In genomic region chr10:122207596-122207995, GRCh38 we compare ENCODE assay signal across 16 cellular contexts.
DNase-seq lines count a peak whose midpoint lies in the region; ATAC-seq and TF ChIP-seq lines count a peak whose summit lies in the region.
"Had no signal": no experiment of that assay in that cellular context is flagged by ENCODE, and none has a peak within 500 bp of the region (broad histone marks: within the 10 kb centered on the region; RNA-seq: fewer than 3 reads in every experiment).

No MANE protein-coding gene starts in this region.

- WGBS in right cardiac atrium, result 21% methylated on average over 8 of the region's 8 CpGs

- intact Hi-C loops in right cardiac atrium (cut with DNase I), result no loop called here

- H3K4me3 ChIP-seq in cardiac muscle cell, result no peak overlapping the region
- no peak overlapping the region for H3K4me3 ChIP-seq in right cardiac atrium (ENCODE audit: low read length)
- no peak overlapping the region for H3K4me3 ChIP-seq in fibroblast of pulmonary artery (replicated peaks; ENCODE audit: low read depth, low read length)
- H3K4me3 ChIP-seq: neural progenitor cell, PC-9 had no signal

- H3K36me3 Mint-ChIP-seq in type B pancreatic cell, result peaks cover 40% of the 10 kb centered on the region

- no peaks in the 10 kb centered on the region for H3K27me3 Mint-ChIP-seq in type B pancreatic cell

- no peak overlapping the region for H3K4me3 Mint-ChIP-seq in type B pancreatic cell
- H3K4me3 Mint-ChIP-seq: neural progenitor cell had no signal

- H3K27me3 ChIP-seq in cardiac muscle cell (no peaks in the 10 kb centered on the region), right cardiac atrium (ENCODE audit: control insufficient read depth, insufficient read depth) (no peaks in the 10 kb centered on the region)
- H3K27me3 ChIP-seq: neural progenitor cell had no signal

- peak; percentile 66 to 87 for DNase-seq in cardiac muscle cell (ENCODE audit: low read depth in 1 of 2, low spot score in 1 of 2)
- no peak for DNase-seq in right cardiac atrium
- DNase-seq in NCI-H510A treated with DMSO at 0.1 percent for 48 hours (lab: John Stamatoyannopoulos, UW), result peak; percentile 73
- DNase-seq in fibroblast of pulmonary artery (ENCODE audit: low read depth), result peak; percentile 81
- DNase-seq in type B pancreatic cell (ENCODE audit: extremely low spot score, unreplicated experiment), result no peak
- no peak for DNase-seq in UCSD-AML1 (lab: John Stamatoyannopoulos, UW; ENCODE audit: unreplicated experiment)
- DNase-seq: activated naive CD4-positive, alpha-beta T cell treated with anti-CD3 and anti-CD28 coated beads, Interleukin-2, amount 50 U/mL, for 16 hours; Calu3; effector memory CD4-positive, alpha-beta T cell; NCI-H2227 treated with DMSO at 0.1 percent for 48 hours; PC-9; stimulated activated CD4-positive, alpha-beta T cell treated with anti-CD3 and anti-CD28 coated beads, Interleukin-4, amount 100 ng/mL, for 1 hour; T-helper 1 cell had no signal

- H3K9me3 ChIP-seq in cardiac muscle cell (ENCODE audit: low read depth), result no peaks in the 10 kb centered on the region
- no peaks in the 10 kb centered on the region for H3K9me3 ChIP-seq in right cardiac atrium (ENCODE audit: control insufficient read depth, low read length)

- peaks cover 23% of the 10 kb centered on the region for H3K36me3 ChIP-seq in cardiac muscle cell
- H3K36me3 ChIP-seq: neural progenitor cell had no signal

- H3K4me1 ChIP-seq in cardiac muscle cell (ENCODE audit: low read depth), result peaks cover 22% of the 10 kb centered on the region
- H3K4me1 ChIP-seq in right cardiac atrium (ENCODE audit: control insufficient read depth, insufficient read depth, low read length), result peaks cover 11% of the 10 kb centered on the region

- ATAC-seq in right cardiac atrium (no peak), HG03139 (IDR thresholded peaks at IDR 0.05; ENCODE audit: unreplicated experiment) (no peak), GM21619 (IDR thresholded peaks at IDR 0.05; ENCODE audit: unreplicated experiment) (no peak)

- TF ChIP-seq CTCF in cardiac muscle cell (IDR thresholded peaks at IDR 0.05; ENCODE audit: low read depth, low read length) (no peak), fibroblast of pulmonary artery (IDR thresholded peaks at IDR 0.05; ENCODE audit: low read length, missing control alignments) (no peak), type B pancreatic cell (conservative IDR thresholded peaks at IDR 0.05) (no peak)

- H3K4me1 Mint-ChIP-seq in type B pancreatic cell (ENCODE audit: unreplicated experiment), result peaks cover 7% of the 10 kb centered on the region

- H3K9me3 Mint-ChIP-seq in type B pancreatic cell, result no peaks in the 10 kb centered on the region
- H3K9me3 Mint-ChIP-seq: neural progenitor cell had no signal

- H3K27ac Mint-ChIP-seq in type B pancreatic cell, result peak overlapping the region; percentile 29
- H3K27ac Mint-ChIP-seq: neural progenitor cell had no signal

- peak overlapping the region; percentile 59 for H3K27ac ChIP-seq in cardiac muscle cell
- H3K27ac ChIP-seq in right cardiac atrium (ENCODE audit: low read length), result no peak overlapping the region
- H3K27ac ChIP-seq: neural progenitor cell, PC-9 had no signal

Comparison
In these comparisons a context has a peak if more than half of its experiments do, and no peak if none do; other contexts are left out.
1. DNase-seq: peak in cardiac muscle cell (2 of 2), NCI-H510A treated with DMSO at 0.1 percent for 48 hours (single experiment) and fibroblast of pulmonary artery (single experiment); none in right cardiac atrium (0 of 3), type B pancreatic cell (single experiment) and UCSD-AML1 (single experiment).